Comparison of ENCODE assay signal across 1 cellular context in the genomic region with DNA sequence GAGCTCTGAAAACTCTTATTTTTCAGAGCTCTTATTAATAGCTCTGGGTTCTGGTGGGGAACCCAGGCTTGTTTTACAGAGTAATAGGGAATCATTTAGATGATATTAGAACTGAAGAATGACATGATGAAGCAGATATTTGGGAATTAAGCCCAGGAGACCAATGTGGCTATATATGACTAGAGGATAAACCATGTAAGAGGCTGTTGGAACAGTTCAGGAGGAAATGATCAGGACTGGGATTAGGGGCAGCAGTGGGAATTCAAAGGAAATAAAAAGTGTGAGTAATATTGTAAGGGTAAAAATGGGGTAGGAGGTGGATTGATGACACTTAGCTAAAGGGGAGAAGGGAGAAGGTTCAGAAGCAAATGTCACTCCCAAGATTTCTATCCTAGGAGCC.
A peak's percentile ranks its signal among the peaks of the same experiment; 100 is the strongest.
TF ChIP-seq lines count a peak whose summit lies in the region.

No MANE protein-coding gene starts in this region.

TF ChIP-seq in SK-N-SH, 30 proteins besides CTCF, POLR2A, EP300 and RAD21:
- TF ChIP-seq, protein P1, sequence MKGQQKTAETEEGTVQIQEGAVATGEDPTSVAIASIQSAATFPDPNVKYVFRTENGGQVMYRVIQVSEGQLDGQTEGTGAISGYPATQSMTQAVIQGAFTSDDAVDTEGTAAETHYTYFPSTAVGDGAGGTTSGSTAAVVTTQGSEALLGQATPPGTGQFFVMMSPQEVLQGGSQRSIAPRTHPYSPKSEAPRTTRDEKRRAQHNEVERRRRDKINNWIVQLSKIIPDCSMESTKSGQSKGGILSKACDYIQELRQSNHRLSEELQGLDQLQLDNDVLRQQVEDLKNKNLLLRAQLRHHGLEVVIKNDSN (IDR thresholded peaks at IDR 0.05; ENCODE audit: borderline replicate concordance, low read depth): no peak
- TF ChIP-seq FOSL2 (IDR thresholded peaks at IDR 0.05; ENCODE audit: borderline replicate concordance, low read depth) (peak; percentile 52), YY1 (IDR thresholded peaks at IDR 0.05; ENCODE audit: low read depth) (no peak), NFIC (IDR thresholded peaks at IDR 0.05; ENCODE audit: borderline replicate concordance) (peak; percentile 43), SIN3A (IDR thresholded peaks at IDR 0.05; ENCODE audit: borderline replicate concordance, low read depth, low read length) (no peak), TCF12 (IDR thresholded peaks at IDR 0.05) (peak; percentile 36; the same call in 1 of the 2 replicates), CHD2 (IDR thresholded peaks at IDR 0.05; ENCODE audit: low read length, partially characterized antibody) (no peak), MXI1 (IDR thresholded peaks at IDR 0.05; ENCODE audit: low read depth, low read length) (no peak), JUND (IDR thresholded peaks at IDR 0.05) (peak; percentile 45; the same call in 1 of the 2 replicates), GABPA (IDR thresholded peaks at IDR 0.05; ENCODE audit: low read depth) (no peak), FOXJ3 (CRISPR knock-in tag; IDR thresholded peaks at IDR 0.05) (no peak), TEAD4 (IDR thresholded peaks at IDR 0.05; ENCODE audit: borderline replicate concordance, insufficient read depth) (no peak), NRF1 (IDR thresholded peaks at IDR 0.05; ENCODE audit: low read depth, low read length) (no peak)
- TF ChIP-seq, protein P2, sequence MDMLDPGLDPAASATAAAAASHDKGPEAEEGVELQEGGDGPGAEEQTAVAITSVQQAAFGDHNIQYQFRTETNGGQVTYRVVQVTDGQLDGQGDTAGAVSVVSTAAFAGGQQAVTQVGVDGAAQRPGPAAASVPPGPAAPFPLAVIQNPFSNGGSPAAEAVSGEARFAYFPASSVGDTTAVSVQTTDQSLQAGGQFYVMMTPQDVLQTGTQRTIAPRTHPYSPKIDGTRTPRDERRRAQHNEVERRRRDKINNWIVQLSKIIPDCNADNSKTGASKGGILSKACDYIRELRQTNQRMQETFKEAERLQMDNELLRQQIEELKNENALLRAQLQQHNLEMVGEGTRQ (IDR thresholded peaks at IDR 0.05; ENCODE audit: borderline replicate concordance, low read depth, low read length): no peak
TF ChIP-seq in SK-N-SH: peak in this region for 4.
